Comparison of ENCODE assay signal across 8 cellular contexts in the genomic region with DNA sequence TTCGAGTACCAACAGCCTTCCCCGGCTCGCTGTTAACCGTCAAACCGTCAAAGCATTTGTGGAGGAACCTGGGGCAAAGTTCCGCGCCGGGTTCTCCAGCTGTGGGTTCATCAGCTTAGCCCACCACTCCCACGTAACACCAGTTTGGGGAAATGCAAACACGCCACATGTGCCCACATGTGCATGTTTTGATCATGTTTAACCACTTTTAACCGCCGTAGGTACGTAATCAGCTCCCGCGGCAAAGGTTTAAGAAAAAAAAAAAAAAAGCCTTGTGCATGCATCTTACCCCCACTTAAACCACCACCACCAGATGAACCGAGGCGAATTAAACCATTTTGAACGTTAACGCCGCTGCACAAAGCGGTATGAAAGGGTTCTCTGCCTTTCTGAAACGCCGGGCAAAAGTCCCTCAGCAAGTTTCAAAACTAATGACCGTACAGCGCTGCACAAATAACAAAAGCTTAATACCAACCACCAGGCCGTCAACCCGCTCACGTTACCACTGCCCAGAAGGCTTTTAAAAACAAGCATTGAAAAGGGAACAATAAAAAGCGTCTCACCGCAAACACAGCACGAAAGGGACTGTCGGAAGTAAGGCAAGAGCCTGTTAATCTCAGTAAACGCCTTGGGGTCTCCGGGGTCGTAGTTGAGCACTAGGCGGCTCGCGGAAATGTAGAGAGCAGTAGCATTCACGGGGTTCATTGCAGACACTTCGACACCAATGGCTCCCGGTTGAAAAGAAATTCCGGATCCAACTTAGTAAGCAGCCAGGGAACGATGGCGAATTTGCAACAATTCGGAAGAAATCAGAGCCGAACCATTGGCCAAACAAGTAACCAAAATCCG.
DNase-seq lines count a peak whose midpoint lies in the region; ATAC-seq and TF ChIP-seq lines count a peak whose summit lies in the region.

No MANE protein-coding gene starts in this region.

- DNase-seq in DMS114 treated with DMSO at 0.1 percent for 48 hours (lab: John Stamatoyannopoulos, UW; ENCODE audit: unreplicated experiment) (peak; percentile 58), NB4 (ENCODE audit: low read depth) (peak; percentile 86), NCI-H2196 (lab: John Stamatoyannopoulos, UW; ENCODE audit: unreplicated experiment) (no peak)
- peak; percentile 83 for DNase-seq in activated CD8-positive, alpha-beta memory T cell treated with anti-CD3 and anti-CD28 coated beads for 24 hours
- DNase-seq in stimulated activated naive CD4-positive, alpha-beta T cell treated with Interleukin-2 at 50 U/mL for 16 hours (lab: John Stamatoyannopoulos, UW), result peak; percentile 80

- H3K4me1 ChIP-seq in endocrine pancreas (ENCODE audit: control insufficient read depth, insufficient read depth, low read length) (peaks cover 12% of the 10 kb centered on the region), muscle layer of duodenum (ENCODE audit: control insufficient read depth in 1 of 2, insufficient read depth in 2 of 2, low read length in 2 of 2) (peaks cover 11 to 31% of the 10 kb centered on the region in 2 donors)

- H3K4me3 ChIP-seq in NB4 (ENCODE audit: low read depth, low read length) (peak overlapping the region; percentile 99), endocrine pancreas (ENCODE audit: control insufficient read depth, insufficient read depth, low read length) (peak overlapping the region; percentile 95), muscle layer of duodenum (ENCODE audit: low read depth in 1 of 2, low read length in 2 of 2) (peak overlapping the region; percentile 95 to 98)

- peak overlapping the region; percentile 93 for H3K27ac ChIP-seq in muscle layer of duodenum (ENCODE audit: low read length)

- ATAC-seq in HG02884 (IDR thresholded peaks at IDR 0.05; ENCODE audit: unreplicated experiment), result no peak

- no peak for TF ChIP-seq CTCF in NB4 (IDR thresholded peaks at IDR 0.05; ENCODE audit: low read depth, low read length)

- H3K9ac ChIP-seq in endocrine pancreas (ENCODE audit: control insufficient read depth, insufficient read depth, low read length), result peak overlapping the region; percentile 86

- TF ChIP-seq POLR2A in NB4 (IDR thresholded peaks at IDR 0.05; ENCODE audit: extremely low read depth, insufficient read length), result no peak

- H3K36me3 ChIP-seq in endocrine pancreas (ENCODE audit: control insufficient read depth, insufficient read depth, low read length) (no peaks in the 10 kb centered on the region), muscle layer of duodenum (ENCODE audit: control insufficient read depth in 1 of 2, insufficient read depth in 2 of 2, low read length in 2 of 2) (peaks cover 0 to 20% of the 10 kb centered on the region in 2 donors)

- no peaks in the 10 kb centered on the region for H3K9me3 ChIP-seq in endocrine pancreas (ENCODE audit: control insufficient read depth, low read length)
- H3K9me3 ChIP-seq in muscle layer of duodenum (ENCODE audit: control insufficient read depth in 1 of 2, low read length in 2 of 2), result no peaks in the 10 kb centered on the region

- H3K27me3 ChIP-seq in endocrine pancreas (ENCODE audit: control insufficient read depth, insufficient read depth, low read length), result no peaks in the 10 kb centered on the region
- H3K27me3 ChIP-seq in muscle layer of duodenum (ENCODE audit: low read depth, low read length), result no peaks in the 10 kb centered on the region
